ENCODE assay signal across 8 cellular contexts in genomic region chr7:143287321-143287934, GRCh38. TPM values are rescaled to one million over a fixed set of nuclear protein-coding genes. Genes with fewer than 3 reads are reported as not detected.
DNase-seq lines count a peak whose midpoint lies in the region; ATAC-seq, FAIRE-seq and TF ChIP-seq lines count a peak whose summit lies in the region.

No MANE protein-coding gene starts in this region.

- peaks cover 14% of the 10 kb centered on the region for H3K27me3 Mint-ChIP-seq in glutamatergic neuron (ENCODE audit: unreplicated experiment)

- DNase-seq in GM19239 (ENCODE audit: insufficient read length, low spot score) (no peak), glutamatergic neuron (no peak), putamen (ENCODE audit: low spot score) (no peak)
- DNase-seq in activated CD4-positive, alpha-beta T cell treated with anti-CD3 and anti-CD28 coated beads for 1 hour: no peak

- H3K27ac Mint-ChIP-seq in glutamatergic neuron (ENCODE audit: unreplicated experiment): peak overlapping the region; percentile 24

- peak overlapping the region; percentile 80 for H3K4me3 Mint-ChIP-seq in glutamatergic neuron (ENCODE audit: unreplicated experiment)

- H3K36me3 Mint-ChIP-seq in glutamatergic neuron (ENCODE audit: unreplicated experiment): peaks cover 10% of the 10 kb centered on the region

- peak overlapping the region in 2 of 3 donors; percentile 5 to 69 for H3K9ac ChIP-seq in skeletal muscle tissue (ENCODE audit: low read depth in 1 of 3, low read length in 3 of 3)

- H3K9me3 Mint-ChIP-seq in glutamatergic neuron (ENCODE audit: unreplicated experiment): peaks cover 9% of the 10 kb centered on the region

- peak overlapping the region; percentile 20 for H3K27ac ChIP-seq in skeletal muscle tissue (ENCODE audit: low read depth, low read length)

- H3K4me1 Mint-ChIP-seq in glutamatergic neuron (ENCODE audit: low read depth, unreplicated experiment): peaks cover 23% of the 10 kb centered on the region

- H3K4me3 ChIP-seq in WI38 (ENCODE audit: low read depth, low read length): 0 out of 2 replicates have a peak overlapping the region, but pooled peaks have one; percentile 1
- H3K4me3 ChIP-seq in skeletal muscle tissue (ENCODE audit: low read length in 3 of 3): peak overlapping the region; percentile 61 to 89 (median 75)

- H3K4me1 ChIP-seq in skeletal muscle tissue (ENCODE audit: control insufficient read depth in 3 of 3, insufficient read depth in 3 of 3, low read length in 3 of 3): peaks cover 15 to 50% (median 25%) of the 10 kb centered on the region in 3 donors

- FAIRE-seq in GM19239 (lab: Jason Lieb, UNC): peak; percentile 23

- H3K36me3 ChIP-seq in skeletal muscle tissue (ENCODE audit: control insufficient read depth in 3 of 3, insufficient read depth in 3 of 3, low read length in 3 of 3): peaks cover 4 to 9% (median 7%) of the 10 kb centered on the region in 3 donors

- H3K9me3 ChIP-seq in skeletal muscle tissue (ENCODE audit: control insufficient read depth in 3 of 3, low read length in 3 of 3): no peaks in the 10 kb centered on the region

- ATAC-seq in HG03378 (IDR thresholded peaks at IDR 0.05; ENCODE audit: unreplicated experiment): no peak
- no peak for ATAC-seq in HG03108 (IDR thresholded peaks at IDR 0.05; ENCODE audit: unreplicated experiment)

- TF ChIP-seq CTCF in WI38 (IDR thresholded peaks at IDR 0.05; ENCODE audit: low read depth, low read length): no peak
- TF ChIP-seq CTCF in glutamatergic neuron (IDR thresholded peaks at IDR 0.05; ENCODE audit: partially characterized antibody, unreplicated experiment): no peak

- H3K27me3 ChIP-seq in skeletal muscle tissue (ENCODE audit: control insufficient read depth in 3 of 3, insufficient read depth in 3 of 3, low read length in 3 of 3): no peaks in the 10 kb centered on the region

RNA-seq across cellular contexts. Expression of gene CASP2, which starts 0.7 kb away (rescaled TPM):
- total RNA-seq in glutamatergic neuron (ENCODE audit: unreplicated experiment) (59.2 TPM), skeletal muscle tissue (9.4 TPM)

RNA-seq across cellular contexts. Expression of gene TMEM139, which starts 2.7 kb away (rescaled TPM):
- not detected for total RNA-seq in glutamatergic neuron (ENCODE audit: unreplicated experiment)
- 1.0 TPM for total RNA-seq in skeletal muscle tissue

RNA-seq across cellular contexts. Expression of gene GSTK1, which starts 24.2 kb away (rescaled TPM):
- 48.6 TPM for total RNA-seq in glutamatergic neuron (ENCODE audit: unreplicated experiment)
- total RNA-seq in skeletal muscle tissue: 61.6 TPM

RNA-seq across cellular contexts. Expression of gene CLCN1, which starts 28.5 kb away (rescaled TPM):
- total RNA-seq in glutamatergic neuron (ENCODE audit: unreplicated experiment) (0.56 TPM), skeletal muscle tissue (4.7 TPM)
